In the genomic region with DNA sequence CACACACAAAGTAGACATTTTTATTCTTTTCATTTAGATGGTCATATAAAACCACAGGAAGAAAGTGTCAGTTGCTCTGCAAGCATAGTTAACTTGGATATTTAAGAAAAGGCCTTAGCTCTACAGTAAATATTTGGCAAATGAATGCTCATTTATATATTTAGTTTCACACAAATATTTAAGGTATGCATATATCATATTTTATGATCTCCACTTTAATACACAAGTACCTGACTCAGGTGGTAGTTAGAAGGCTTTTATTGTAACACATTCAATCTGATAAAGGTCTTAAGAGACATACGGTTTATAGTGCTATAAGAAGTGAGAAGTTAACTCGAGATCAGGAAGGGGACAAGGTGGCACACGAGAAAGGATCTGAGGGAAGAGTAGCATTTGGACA, we compare ENCODE assay signal across 5 cellular contexts.
"Had no signal": no experiment of that assay in that cellular context is flagged by ENCODE, and none has a peak within 500 bp of the region (broad histone marks: within the 10 kb centered on the region; RNA-seq: fewer than 3 reads in every experiment).

No MANE protein-coding gene starts in this region.

- DNase-seq: H9, HCEC 1CT, KBM-7 had no signal

- ATAC-seq: GM23338, HepG2 had no signal

- H3K4me3 ChIP-seq: GM23338 had no signal

- H2AFZ ChIP-seq: GM23338 had no signal

- H3K4me2 ChIP-seq: GM23338 had no signal
